8 cellular contexts compared by ENCODE assay signal in genomic region chr19:4374451-4375163, GRCh38. TPM values are rescaled to one million over a fixed set of nuclear protein-coding genes. Genes with fewer than 3 reads are reported as not detected.
DNase-seq lines count a peak whose midpoint lies in the region; ATAC-seq and TF ChIP-seq lines count a peak whose summit lies in the region.

No MANE protein-coding gene starts in this region.

- DNase-seq in RPMI7951 (ENCODE audit: low read depth) (peak; percentile 98), fibroblast of pulmonary artery (ENCODE audit: low read depth) (peak; percentile 84)
- no peak for DNase-seq in activated T-helper 2 cell treated with anti-CD3 and anti-CD28 coated beads, Interferon-gamma antibody, Interleukin-2, Interleukin-4, amounts not matched to agents 10 μg/mL and 5 μg/mL and 100 μg/mL, durations not matched to agents 14 hours and 24 hours and 36 hours (ENCODE audit: low spot score)
- no peak for DNase-seq in activated T-cell treated with anti-CD3 and anti-CD28 coated beads, Interleukin-2, amount 50 U/mL, for 48 hours

- H3K9me3 Mint-ChIP-seq in activated T-helper 2 cell treated with anti-CD3 and anti-CD28 coated beads, Interferon-gamma antibody, Interleukin-2, Interleukin-4, amounts not matched to agents 10 μg/mL and 5 μg/mL and 100 μg/mL, durations not matched to agents 14 hours and 24 hours and 36 hours = no peaks in the 10 kb centered on the region

- no peak overlapping the region for H3K27ac Mint-ChIP-seq in activated T-helper 2 cell treated with anti-CD3 and anti-CD28 coated beads, Interferon-gamma antibody, Interleukin-2, Interleukin-4, amounts not matched to agents 10 μg/mL and 5 μg/mL and 100 μg/mL, durations not matched to agents 14 hours and 24 hours and 36 hours

- TF ChIP-seq CTCF in DOHH2 (IDR thresholded peaks at IDR 0.05; ENCODE audit: low read depth, low read length, poor library complexity, severe bottlenecking) = no peak
- no peak for TF ChIP-seq CTCF in fibroblast of pulmonary artery (IDR thresholded peaks at IDR 0.05; ENCODE audit: low read length, missing control alignments)
- TF ChIP-seq CTCF in parathyroid adenoma (IDR thresholded peaks at IDR 0.05) = no peak

- 0 out of 2 replicates have a peak, but pooled peaks cover 1% of the 10 kb centered on the region for H3F3A ChIP-seq in DOHH2 (ENCODE audit: control insufficient read depth, insufficient read depth)

- peak overlapping the region; percentile 23 for H2AFZ ChIP-seq in parathyroid adenoma

- peaks cover 13% of the 10 kb centered on the region for H3K36me3 Mint-ChIP-seq in activated T-helper 2 cell treated with anti-CD3 and anti-CD28 coated beads, Interferon-gamma antibody, Interleukin-2, Interleukin-4, amounts not matched to agents 10 μg/mL and 5 μg/mL and 100 μg/mL, durations not matched to agents 14 hours and 24 hours and 36 hours (ENCODE audit: low read depth)

- peaks cover 9% of the 10 kb centered on the region for H3K36me3 ChIP-seq in DOHH2 (ENCODE audit: control insufficient read depth, low read length)
- H3K36me3 ChIP-seq in parathyroid adenoma (ENCODE audit: control insufficient read depth, insufficient read depth, low read length) = no peaks in the 10 kb centered on the region

- peaks cover 45% of the 10 kb centered on the region for H3K4me1 Mint-ChIP-seq in activated T-helper 2 cell treated with anti-CD3 and anti-CD28 coated beads, Interferon-gamma antibody, Interleukin-2, Interleukin-4, amounts not matched to agents 10 μg/mL and 5 μg/mL and 100 μg/mL, durations not matched to agents 14 hours and 24 hours and 36 hours (ENCODE audit: low read depth)

- H3K9me2 ChIP-seq in DOHH2 (replicated peaks; ENCODE audit: control insufficient read depth, low read length) = no peaks in the 10 kb centered on the region

- H3K4me2 ChIP-seq in DOHH2 (ENCODE audit: low read length) (peak overlapping the region; percentile 67), parathyroid adenoma (ENCODE audit: low read length) (peak overlapping the region; percentile 42)

- no peaks in the 10 kb centered on the region for H3K27me3 Mint-ChIP-seq in activated T-helper 2 cell treated with anti-CD3 and anti-CD28 coated beads, Interferon-gamma antibody, Interleukin-2, Interleukin-4, amounts not matched to agents 10 μg/mL and 5 μg/mL and 100 μg/mL, durations not matched to agents 14 hours and 24 hours and 36 hours (ENCODE audit: low read depth)

- H3K9ac ChIP-seq in parathyroid adenoma = peak overlapping the region; percentile 50

- H3K4me3 ChIP-seq in DOHH2 (ENCODE audit: low read length) (peak overlapping the region; percentile 57; the same call in 1 of the 2 replicates), fibroblast of pulmonary artery (replicated peaks; ENCODE audit: low read depth, low read length) (no peak overlapping the region), parathyroid adenoma (ENCODE audit: low read depth, low read length) (no peak overlapping the region)

- no peaks in the 10 kb centered on the region for H3K27me3 ChIP-seq in DOHH2 (ENCODE audit: control insufficient read depth, low read length)
- no peaks in the 10 kb centered on the region for H3K27me3 ChIP-seq in parathyroid adenoma (ENCODE audit: control insufficient read depth, insufficient read depth, low read length)

- ATAC-seq in HG02642 (IDR thresholded peaks at IDR 0.05; ENCODE audit: poor library complexity, unreplicated experiment) (no peak), GM21423 (IDR thresholded peaks at IDR 0.05; ENCODE audit: unreplicated experiment) (no peak)

- H3K9me3 ChIP-seq in DOHH2 (ENCODE audit: control insufficient read depth, insufficient read depth, low read length) (no peaks in the 10 kb centered on the region), parathyroid adenoma (ENCODE audit: control insufficient read depth, low read length) (no peaks in the 10 kb centered on the region)

- peaks cover 96% of the 10 kb centered on the region for H3K79me2 ChIP-seq in DOHH2 (ENCODE audit: control insufficient read depth, low read length)
- peaks cover 19% of the 10 kb centered on the region for H3K79me2 ChIP-seq in parathyroid adenoma

- H3K4me1 ChIP-seq in DOHH2 (ENCODE audit: control insufficient read depth, low read length) = peaks cover 72% of the 10 kb centered on the region
- H3K4me1 ChIP-seq in parathyroid adenoma = peaks cover 93% of the 10 kb centered on the region

- intact Hi-C loops in activated T-helper 2 cell treated with anti-CD3 and anti-CD28 coated beads, Interferon-gamma antibody, Interleukin-2, Interleukin-4, amounts not matched to agents 10 μg/mL and 5 μg/mL and 100 μg/mL, durations not matched to agents 14 hours and 24 hours and 36 hours (cut with micrococcal nuclease) = no loop called here

- peaks cover 42% of the 10 kb centered on the region for H4K20me1 ChIP-seq in DOHH2 (ENCODE audit: control insufficient read depth, insufficient read depth, low read depth, low read length)

- no peak overlapping the region for H3K27ac ChIP-seq in DOHH2 (ENCODE audit: low read depth, low read length)
- H3K27ac ChIP-seq in parathyroid adenoma = peak overlapping the region; percentile 99

- H3K4me3 Mint-ChIP-seq in activated T-helper 2 cell treated with anti-CD3 and anti-CD28 coated beads, Interferon-gamma antibody, Interleukin-2, Interleukin-4, amounts not matched to agents 10 μg/mL and 5 μg/mL and 100 μg/mL, durations not matched to agents 14 hours and 24 hours and 36 hours (ENCODE audit: low read depth) = no peak overlapping the region

RNA-seq across cellular contexts. Expression of gene SH3GL1, which starts 25.7 kb away (rescaled TPM):
- 83.2 and 84.3 TPM in 2 replicates for total RNA-seq in RPMI7951 (2014; rRNA removed; shearing (Covaris generic))
- total RNA-seq in activated T-helper 2 cell treated with anti-CD3 and anti-CD28 coated beads, Interferon-gamma antibody, Interleukin-2, Interleukin-4, amounts not matched to agents 10 μg/mL and 5 μg/mL and 100 μg/mL, durations not matched to agents 14 hours and 24 hours and 36 hours = 49.2 and 56.3 TPM in 2 replicates

RNA-seq across cellular contexts. Expression of gene CHAF1A, which starts 27.8 kb away (rescaled TPM):
- 12.9 and 16.8 TPM in 2 replicates for total RNA-seq in RPMI7951 (2014; rRNA removed; shearing (Covaris generic))
- 81.9 and 87.8 TPM in 2 replicates for total RNA-seq in activated T-helper 2 cell treated with anti-CD3 and anti-CD28 coated beads, Interferon-gamma antibody, Interleukin-2, Interleukin-4, amounts not matched to agents 10 μg/mL and 5 μg/mL and 100 μg/mL, durations not matched to agents 14 hours and 24 hours and 36 hours

RNA-seq across cellular contexts. Expression of gene MPND, which starts 31.2 kb away (rescaled TPM):
- 4.0 and 4.8 TPM in 2 replicates for total RNA-seq in RPMI7951 (2014; rRNA removed; shearing (Covaris generic))
- 19.3 and 20.2 TPM in 2 replicates for total RNA-seq in activated T-helper 2 cell treated with anti-CD3 and anti-CD28 coated beads, Interferon-gamma antibody, Interleukin-2, Interleukin-4, amounts not matched to agents 10 μg/mL and 5 μg/mL and 100 μg/mL, durations not matched to agents 14 hours and 24 hours and 36 hours

RNA-seq across cellular contexts. Expression of gene STAP2, which starts 36.0 kb away (rescaled TPM):
- total RNA-seq in RPMI7951 (2014; rRNA removed; shearing (Covaris generic)) = 30.2 and 38.4 TPM in 2 replicates
- total RNA-seq in activated T-helper 2 cell treated with anti-CD3 and anti-CD28 coated beads, Interferon-gamma antibody, Interleukin-2, Interleukin-4, amounts not matched to agents 10 μg/mL and 5 μg/mL and 100 μg/mL, durations not matched to agents 14 hours and 24 hours and 36 hours = 15.4 and 17.1 TPM in 2 replicates

Comparison
In these comparisons a context has a peak if more than half of its experiments do, and no peak if none do; other contexts are left out.
1. DNase-seq: peak in RPMI7951 (single experiment) and fibroblast of pulmonary artery (single experiment); none in activated T-helper 2 cell treated with anti-CD3 and anti-CD28 coated beads, Interferon-gamma antibody, Interleukin-2, Interleukin-4, amounts not matched to agents 10 μg/mL and 5 μg/mL and 100 μg/mL, durations not matched to agents 14 hours and 24 hours and 36 hours (single experiment) and activated T-cell treated with anti-CD3 and anti-CD28 coated beads, Interleukin-2, amount 50 U/mL, for 48 hours (0 of 2).